Comparison of ENCODE assay signal across 8 cellular contexts in genomic region chr6:105135907-105136432, GRCh38. TPM values are rescaled to one million over a fixed set of nuclear protein-coding genes. Genes with fewer than 3 reads are reported as not detected.
DNase-seq lines count a peak whose midpoint lies in the region; ATAC-seq and TF ChIP-seq lines count a peak whose summit lies in the region.

No MANE protein-coding gene starts in this region.

- DNase-seq in GM12865 (ENCODE audit: low read depth) (no peak), Panc1 (ENCODE audit: low read depth, low spot score) (no peak), esophagus squamous epithelium (lab: John Stamatoyannopoulos, UW) (no peak), omental fat pad (ENCODE audit: low spot score) (no peak), DMS153 (lab: John Stamatoyannopoulos, UW) (no peak), NCI-H2171 (lab: John Stamatoyannopoulos, UW) (no peak), retina (no peak)
- DNase-seq in activated CD4-positive, CD25-positive, alpha-beta regulatory T cell (lab: John Stamatoyannopoulos, UW): no peak

- in situ Hi-C loops in Panc1 (cut with HindIII; ENCODE audit: low pct_unique_long_range_greater_than_20kb, low sequenced_read_pairs): no loop called here

- intact Hi-C loops in Panc1 (cut with micrococcal nuclease; ENCODE audit: unreplicated experiment) (loop anchor here (2.0 kb wide), 1 partner anchor 267 kb away; the partner anchor contains the start of gene PREP), esophagus squamous epithelium (cut with DNase I) (no loop called here)

- peak overlapping the region; percentile 62; the same call in 1 of the 2 replicates for H3K4me3 ChIP-seq in GM12865 (ENCODE audit: low read depth, low read length)
- H3K4me3 ChIP-seq in Panc1 (ENCODE audit: low read depth in 2 of 2, low read length in 2 of 2): peak overlapping the region; percentile 76 to 78
- H3K4me3 ChIP-seq in esophagus squamous epithelium: peak overlapping the region; percentile 60 to 89 (median 84)

- no peaks in the 10 kb centered on the region for H3K36me3 ChIP-seq in Panc1 (ENCODE audit: control insufficient read depth, insufficient read depth, low read length)
- no peaks in the 10 kb centered on the region for H3K36me3 ChIP-seq in esophagus squamous epithelium

- POLR2A ChIA-PET in Panc1 (lab: Charles Lee): no interaction called here

- H3K27ac ChIP-seq in Panc1 (ENCODE audit: low read length) (peak overlapping the region; percentile 82), esophagus squamous epithelium (peak overlapping the region; percentile 59 to 86 (median 77))

- CTCF ChIA-PET in Panc1 (lab: Charles Lee): interaction anchor here (0.6 kb wide), 1 partner anchor 142 kb away, joined by 3 read pairs; no protein-coding TSS in a partner anchor

- no TSS peak for BruUV-seq in Panc1 (replicated peaks; lab: Mats Ljungman, UMichigan)

- TF ChIP-seq CTCF in GM12865 (IDR thresholded peaks at IDR 0.05; ENCODE audit: insufficient read depth, low read depth, low read length, missing control alignments) (no peak), Panc1 (IDR thresholded peaks at IDR 0.05) (no peak), esophagus squamous epithelium (IDR thresholded peaks at IDR 0.05) (no peak), omental fat pad (IDR thresholded peaks at IDR 0.05) (no peak)

- WGBS in esophagus squamous epithelium, 2 donors: 26 to 31% methylated on average over 8 of the region's 24 CpGs

- H3K27me3 ChIP-seq in Panc1 (ENCODE audit: control insufficient read depth, insufficient read depth, low read length) (no peaks in the 10 kb centered on the region), esophagus squamous epithelium (peaks cover 0 to 32% (median 2%) of the 10 kb centered on the region in 4 donors)

- H3K9me3 ChIP-seq in Panc1 (ENCODE audit: control insufficient read depth, insufficient read depth, low read depth, low read length) (no peaks in the 10 kb centered on the region), esophagus squamous epithelium (no peaks in the 10 kb centered on the region)

- no peak for TF ChIP-seq POLR2A in esophagus squamous epithelium (IDR thresholded peaks at IDR 0.05)

- H3K4me1 ChIP-seq in Panc1 (ENCODE audit: control insufficient read depth, insufficient read depth, low read length) (peaks cover 17% of the 10 kb centered on the region), esophagus squamous epithelium (peaks cover 0 to 22% (median 6%) of the 10 kb centered on the region in 3 donors)

- ATAC-seq in Panc1 (no peak), omental fat pad (ENCODE audit: low FRiP score) (peak; percentile 39)

RNA-seq across cellular contexts. Expression of gene POPDC3, which starts 43.8 kb away (rescaled TPM):
- total RNA-seq in Panc1 (2021; ENCODE audit: unreplicated experiment): 29.2 TPM
- 20.2 TPM for polyA plus RNA-seq in Panc1 (2012; ENCODE audit: insufficient read length)
- total RNA-seq in esophagus squamous epithelium: under 1 TPM in 1 of 4 donors, not detected in 3; 0.38 TPM
- total RNA-seq in omental fat pad: 1 to 10 TPM in 1 of 4 donors, under 1 TPM in 1, not detected in 2; 0.46 to 3.0 TPM
